Comparison of ENCODE assay signal across 1 cellular context in genomic region chr19:35337984-35338296, GRCh38.
TF ChIP-seq lines count a peak whose summit lies in the region.

No MANE protein-coding gene starts in this region.

TF ChIP-seq in WTC11, 78 proteins besides CTCF, POLR2A, EP300 and RAD21 (continued from another document):
- TF ChIP-seq ATF3 (CRISPR knock-in tag; conservative IDR thresholded peaks at IDR 0.05) (no peak), IRF1 (CRISPR knock-in tag; IDR thresholded peaks at IDR 0.05) (no peak), ZBTB43 (CRISPR knock-in tag; IDR thresholded peaks at IDR 0.05) (no peak), ERG (CRISPR knock-in tag; IDR thresholded peaks at IDR 0.05) (no peak), RELA (CRISPR knock-in tag; IDR thresholded peaks at IDR 0.05; ENCODE audit: borderline replicate concordance) (no peak)
